In the genomic region with DNA sequence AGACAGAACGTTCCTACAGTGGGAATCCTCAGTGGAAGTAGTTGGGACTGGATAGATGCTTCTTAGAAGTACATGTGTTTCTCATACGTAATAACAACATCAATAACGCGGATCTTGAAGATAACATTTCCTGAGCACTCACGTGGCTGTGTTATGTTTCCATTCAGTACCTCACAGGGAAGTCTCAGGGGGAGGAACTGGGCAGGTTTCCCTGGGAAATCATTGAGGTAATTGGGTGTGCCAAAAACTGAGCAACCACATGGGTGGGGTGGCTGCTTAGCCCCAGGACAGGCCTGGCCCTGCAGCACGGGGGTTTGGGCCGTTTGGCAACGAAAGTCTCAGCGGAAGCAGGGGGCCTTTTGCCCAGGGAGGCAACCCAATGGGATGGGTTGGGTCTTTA, we compare ENCODE assay signal across 21 cellular contexts.
"Had no signal": no experiment of that assay in that cellular context is flagged by ENCODE, and none has a peak within 500 bp of the region (broad histone marks: within the 10 kb centered on the region; RNA-seq: fewer than 3 reads in every experiment).

No MANE protein-coding gene starts in this region.

- H3K4me3 ChIP-seq: cardiac muscle cell, esophagus muscularis mucosa, lower lobe of right lung, mucosa of descending colon, spleen, tibial artery had no signal

- H3K27ac Mint-ChIP-seq: activated CD8-positive, alpha-beta T cell treated with anti-CD3 and anti-CD28 coated beads, Interleukin-2, amount 10 ng/mL, durations not matched to agents 7 days and 5 days; activated naive CD8-positive, alpha-beta T cell treated with anti-CD3 and anti-CD28 coated beads, Interleukin-2, amount 50 U/mL, for 24 hours; activated T-helper 1 cell treated with anti-CD3 and anti-CD28 coated beads, Interleukin-12 subunit alpha, Interleukin-12 subunit beta, Interleukin-2, Interleukin-4 antibody, amounts not matched to agents 30 ng/mL and 10 ng/mL and 1 ng/mL, durations not matched to agents 14 hours and 24 hours and 36 hours; effector memory CD8-positive, alpha-beta T cell; stimulated activated naive CD8-positive, alpha-beta T cell treated with anti-CD3 and anti-CD28 coated beads, Interleukin-15, Interleukin-2, amounts not matched to agents 100 ng/mL and 50 ng/mL, for 24 hours had no signal

- H3K4me1 Mint-ChIP-seq: activated naive CD8-positive, alpha-beta T cell treated with anti-CD3 and anti-CD28 coated beads, Interleukin-2, amount 50 U/mL, for 24 hours had no signal

- H3K27me3 ChIP-seq: cardiac muscle cell, esophagus muscularis mucosa, spleen, tibial artery had no signal

- H3K4me3 Mint-ChIP-seq: activated CD8-positive, alpha-beta T cell treated with anti-CD3 and anti-CD28 coated beads, Interleukin-2, amount 10 ng/mL, durations not matched to agents 7 days and 5 days; activated naive CD8-positive, alpha-beta T cell treated with anti-CD3 and anti-CD28 coated beads, Interleukin-2, amount 50 U/mL, for 24 hours; activated T-helper 1 cell treated with anti-CD3 and anti-CD28 coated beads, Interleukin-12 subunit alpha, Interleukin-12 subunit beta, Interleukin-2, Interleukin-4 antibody, amounts not matched to agents 30 ng/mL and 10 ng/mL and 1 ng/mL, durations not matched to agents 14 hours and 24 hours and 36 hours; effector memory CD8-positive, alpha-beta T cell; stimulated activated naive CD8-positive, alpha-beta T cell treated with anti-CD3 and anti-CD28 coated beads, Interleukin-15, Interleukin-2, amounts not matched to agents 100 ng/mL and 50 ng/mL, for 24 hours had no signal

- H3K9me3 Mint-ChIP-seq: activated naive CD8-positive, alpha-beta T cell treated with anti-CD3 and anti-CD28 coated beads, Interleukin-2, amount 50 U/mL, for 24 hours; activated T-helper 1 cell treated with anti-CD3 and anti-CD28 coated beads, Interleukin-12 subunit alpha, Interleukin-12 subunit beta, Interleukin-2, Interleukin-4 antibody, amounts not matched to agents 30 ng/mL and 10 ng/mL and 1 ng/mL, durations not matched to agents 14 hours and 24 hours and 36 hours; effector memory CD8-positive, alpha-beta T cell; stimulated activated naive CD8-positive, alpha-beta T cell treated with anti-CD3 and anti-CD28 coated beads, Interleukin-15, Interleukin-2, amounts not matched to agents 100 ng/mL and 50 ng/mL, for 24 hours had no signal

- DNase-seq: activated CD4-positive, alpha-beta T cell treated with anti-CD3 and anti-CD28 coated beads for 1 hour; activated CD4-positive, alpha-beta T cell treated with anti-CD3 and anti-CD28 coated beads, Interleukin-2, amount 50 U/mL, for 1 hour; activated CD8-positive, alpha-beta T cell treated with anti-CD3 and anti-CD28 coated beads, Interleukin-2, amount 10 ng/mL, durations not matched to agents 7 days and 5 days; activated gamma-delta T cell; activated naive CD4-positive, alpha-beta T cell treated with anti-CD3 and anti-CD28 coated beads, Interleukin-2, amount 50 U/mL, for 16 hours; activated naive CD8-positive, alpha-beta T cell treated with anti-CD3 and anti-CD28 coated beads, Interleukin-2, amount 50 U/mL, for 24 hours; effector memory CD8-positive, alpha-beta T cell; hypothalamus; left colon; lower lobe of right lung; mesendoderm; mucosa of descending colon; occipital lobe; spleen; stimulated activated CD4-positive, alpha-beta T cell treated with anti-CD3 and anti-CD28 coated beads, Interleukin-4, amount 100 ng/mL, for 4 hours; T-helper 9 cell; tibial artery had no signal

- H3K36me3 ChIP-seq: cardiac muscle cell, esophagus muscularis mucosa, lower lobe of right lung, spleen, tibial artery had no signal

- H3K4me1 ChIP-seq: lower lobe of right lung, spleen had no signal

- H3K9me3 ChIP-seq: esophagus muscularis mucosa, lower lobe of right lung, mucosa of descending colon, spleen, tibial artery had no signal

- H3K27me3 Mint-ChIP-seq: activated naive CD8-positive, alpha-beta T cell treated with anti-CD3 and anti-CD28 coated beads, Interleukin-2, amount 50 U/mL, for 24 hours had no signal

- H3K27ac ChIP-seq: cardiac muscle cell, lower lobe of right lung, spleen, tibial artery had no signal

- ATAC-seq: activated CD8-positive, alpha-beta T cell treated with anti-CD3 and anti-CD28 coated beads, Interleukin-2, amount 10 ng/mL, durations not matched to agents 7 days and 5 days; activated naive CD8-positive, alpha-beta T cell treated with anti-CD3 and anti-CD28 coated beads, Interleukin-2, amount 50 U/mL, for 24 hours; effector memory CD8-positive, alpha-beta T cell; left colon; lower lobe of right lung; mucosa of descending colon had no signal
